In genomic region chr22:20243545-20244249, GRCh38 we compare ENCODE assay signal across 9 cellular contexts. TPM values are rescaled to one million over a fixed set of nuclear protein-coding genes. Genes with fewer than 3 reads are reported as not detected.
A peak's percentile ranks its signal among the peaks of the same experiment; 100 is the strongest.
DNase-seq lines count a peak whose midpoint lies in the region; TF ChIP-seq lines count a peak whose summit lies in the region.
"Had no signal": no experiment of that assay in that cellular context is flagged by ENCODE, and none has a peak within 500 bp of the region (broad histone marks: within the 10 kb centered on the region; RNA-seq: fewer than 3 reads in every experiment).

No MANE protein-coding gene starts in this region.

- peak; percentile 91 for DNase-seq in DMS 273 (lab: John Stamatoyannopoulos, UW; ENCODE audit: unreplicated experiment)
- peak; percentile 67 for DNase-seq in M059J (ENCODE audit: low read depth)
- DNase-seq in SIG-M5 (lab: John Stamatoyannopoulos, UW) = peak; percentile 5
- DNase-seq in activated naive CD8-positive, alpha-beta T cell treated with anti-CD3 and anti-CD28 coated beads for 36 hours = peak; percentile 64
- peak; percentile 86 for DNase-seq in cardiac septum (ENCODE audit: low spot score)
- no peak for DNase-seq in osteocyte (ENCODE audit: extremely low spot score, unreplicated experiment)
- DNase-seq in mesenteric fat pad (ENCODE audit: low spot score) = no peak

- peak overlapping the region in 14 of 21 experiments; percentile 18 to 89 (median 63) for H3K27ac ChIP-seq in skin epidermis
- H3K27ac ChIP-seq: KMS-11 had no signal

- H3K4me3 Mint-ChIP-seq in activated naive CD8-positive, alpha-beta T cell treated with anti-CD3 and anti-CD28 coated beads for 36 hours = peak overlapping the region; percentile 65
- H3K4me3 Mint-ChIP-seq in osteocyte (ENCODE audit: unreplicated experiment) = no peak overlapping the region

- H3K27me3 Mint-ChIP-seq in activated naive CD8-positive, alpha-beta T cell treated with anti-CD3 and anti-CD28 coated beads for 36 hours = no peaks in the 10 kb centered on the region
- H3K27me3 Mint-ChIP-seq in osteocyte (ENCODE audit: unreplicated experiment) = no peaks in the 10 kb centered on the region

- peak overlapping the region; percentile 82 for H3K27ac Mint-ChIP-seq in activated naive CD8-positive, alpha-beta T cell treated with anti-CD3 and anti-CD28 coated beads for 36 hours
- H3K27ac Mint-ChIP-seq in osteocyte (ENCODE audit: unreplicated experiment) = no peak overlapping the region

- H3K4me3 ChIP-seq in skin epidermis = peak overlapping the region in 1 of 7 experiments; percentile 15

- no peak for TF ChIP-seq CTCF in osteocyte (IDR thresholded peaks at IDR 0.05)

- intact Hi-C loops in cardiac septum (cut with DNase I) = no loop called here

- no peaks in the 10 kb centered on the region for H3K9me3 Mint-ChIP-seq in activated naive CD8-positive, alpha-beta T cell treated with anti-CD3 and anti-CD28 coated beads for 36 hours
- no peaks in the 10 kb centered on the region for H3K9me3 Mint-ChIP-seq in osteocyte (ENCODE audit: unreplicated experiment)

- peaks cover 39% of the 10 kb centered on the region for H3K4me1 Mint-ChIP-seq in activated naive CD8-positive, alpha-beta T cell treated with anti-CD3 and anti-CD28 coated beads for 36 hours
- peaks cover 20% of the 10 kb centered on the region for H3K4me1 Mint-ChIP-seq in osteocyte (ENCODE audit: unreplicated experiment)

- H3K36me3 Mint-ChIP-seq in activated naive CD8-positive, alpha-beta T cell treated with anti-CD3 and anti-CD28 coated beads for 36 hours = no peaks in the 10 kb centered on the region
- H3K36me3 Mint-ChIP-seq in osteocyte (ENCODE audit: unreplicated experiment) = no peaks in the 10 kb centered on the region

RNA-seq across cellular contexts. Expression of gene RTN4R, which starts 24.4 kb away (rescaled TPM):
- total RNA-seq in M059J (2014; rRNA removed; shearing (Covaris generic)) = 1.7 and 2.4 TPM in 2 replicates
- total RNA-seq in activated naive CD8-positive, alpha-beta T cell treated with anti-CD3 and anti-CD28 coated beads for 36 hours = 1 to 10 TPM; 3.2 to 3.5 TPM
- total RNA-seq in cardiac septum (1.0 TPM), osteocyte (1.5 and 2.1 TPM in 2 replicates), mesenteric fat pad (0.55 TPM)

Comparison
In these comparisons a context has a peak if more than half of its experiments do, and no peak if none do; other contexts are left out.
1. DNase-seq: peak in DMS 273 (single experiment), M059J (single experiment), SIG-M5 (single experiment), activated naive CD8-positive, alpha-beta T cell treated with anti-CD3 and anti-CD28 coated beads for 36 hours (single experiment) and cardiac septum (single experiment); none in osteocyte (single experiment) and mesenteric fat pad (single experiment).